In the genomic region with DNA sequence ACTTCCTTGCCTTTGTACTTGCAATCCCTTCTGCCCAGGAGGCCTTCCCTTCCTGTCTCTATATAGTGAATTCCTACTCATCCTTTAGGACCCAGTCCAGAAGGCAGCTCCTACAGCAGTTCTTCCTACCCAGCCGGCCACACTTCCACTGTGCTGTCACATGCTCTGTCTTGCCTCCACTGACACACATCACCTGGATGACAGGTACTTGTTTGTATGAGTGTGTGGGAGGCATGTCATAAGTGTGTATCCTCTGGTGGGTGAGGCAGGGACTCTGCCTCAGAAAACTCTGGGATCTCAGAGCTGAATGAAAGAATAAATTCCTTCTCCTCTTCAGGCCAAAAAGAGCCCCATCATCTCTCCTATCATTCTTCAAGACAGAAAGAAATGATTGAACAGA, we compare ENCODE assay signal across 17 cellular contexts. TPM values are rescaled to one million over a fixed set of nuclear protein-coding genes. Genes with fewer than 3 reads are reported as not detected.
"Had no signal": no experiment of that assay in that cellular context is flagged by ENCODE, and none has a peak within 500 bp of the region (broad histone marks: within the 10 kb centered on the region; RNA-seq: fewer than 3 reads in every experiment).

No MANE protein-coding gene starts in this region.

- FAIRE-seq: keratinocyte had no signal

- ATAC-seq: left lung; SK-N-SH treated with all-trans-retinoic acid at 6 μM for 48 hours; stimulated activated naive CD8-positive, alpha-beta T cell treated with anti-CD3 and anti-CD28 coated beads, Interleukin-15, Interleukin-2, amounts not matched to agents 100 U/mL and 50 U/mL, for 24 hours; WTC11 had no signal

- H3K9me3 Mint-ChIP-seq: WTC11 had no signal

- H3K4me3 ChIP-seq: ascending aorta, hepatocyte, left lung had no signal

- H3K27ac Mint-ChIP-seq: WTC11 had no signal

- DNase-seq: activated CD4-positive, alpha-beta T cell treated with anti-CD3 and anti-CD28 coated beads for 4 hours; activated effector memory CD4-positive, alpha-beta T cell treated with Interleukin-2 at 50 U/mL for 16 hours; activated T-cell treated with anti-CD3 and anti-CD28 coated beads, Interleukin-2, amount 50 U/mL, for 1 hour; left lung; mammary epithelial cell; SHP77 treated with DMSO at 0.1 percent for 48 hours; stimulated activated CD4-positive, alpha-beta T cell treated with anti-CD3 and anti-CD28 coated beads, Interleukin-4, amount 100 ng/mL, for 4 hours; stimulated activated CD8-positive, alpha-beta memory T cell treated with anti-CD3 and anti-CD28 coated beads, Interleukin-4, amount 100 ng/mL, for 48 hours; stimulated activated naive CD8-positive, alpha-beta T cell treated with anti-CD3 and anti-CD28 coated beads, Interleukin-15, Interleukin-2, amounts not matched to agents 100 U/mL and 50 U/mL, for 24 hours had no signal

- H3K9me3 ChIP-seq: ascending aorta, left lung, neutrophil had no signal

- H3K27me3 ChIP-seq: ascending aorta, hepatocyte, left lung, neutrophil had no signal

- H3K4me3 Mint-ChIP-seq: WTC11 had no signal

- H3K27ac ChIP-seq: ascending aorta, hepatocyte, left lung, neutrophil had no signal

RNA-seq across cellular contexts. Expression of a gene that starts 5.1 kb away (rescaled TPM):
- total RNA-seq: T-helper 1 cell treated with Interleukin-12 subunit alpha and Interleukin-12 subunit beta and Interleukin-4 antibody, amounts not matched to agents 30 ng/mL and 1 ng/mL, for 36 hours had no signal

RNA-seq across cellular contexts. Expression of a gene that starts 27.3 kb away (rescaled TPM):
- total RNA-seq: dermis microvascular lymphatic vessel endothelial cell, mammary epithelial cell had no signal
- polyA plus RNA-seq: keratinocyte, mammary epithelial cell had no signal
